In genomic region chr2:119236796-119237195, GRCh38 we compare ENCODE assay signal across 1 cellular context.
TF ChIP-seq lines count a peak whose summit lies in the region.

No MANE protein-coding gene starts in this region.

TF ChIP-seq in HepG2, 621 proteins besides CTCF, POLR2A, EP300 and RAD21 (continued from another document and continues in another):
- TF ChIP-seq ZBTB39 (CRISPR knock-in tag; IDR thresholded peaks at IDR 0.05) (no peak), TFE3 (CRISPR knock-in tag; IDR thresholded peaks at IDR 0.05) (peak; percentile 61; the same call in 1 of the 2 replicates), NFATC3 (CRISPR knock-in tag; IDR thresholded peaks at IDR 0.05) (no peak), ZNF746 (CRISPR knock-in tag; IDR thresholded peaks at IDR 0.05) (no peak), FOXK1 (CRISPR knock-in tag; IDR thresholded peaks at IDR 0.05; ENCODE audit: borderline replicate concordance, low read depth) (no peak), SP1 (IDR thresholded peaks at IDR 0.05) (no peak), SP1 (CRISPR knock-in tag; IDR thresholded peaks at IDR 0.05) (no peak), HDAC1 (CRISPR knock-in tag; IDR thresholded peaks at IDR 0.05) (no peak), STAT5B (CRISPR knock-in tag; IDR thresholded peaks at IDR 0.05) (no peak), POLR2AphosphoS5 (IDR thresholded peaks at IDR 0.05; ENCODE audit: low read depth, low read length) (no peak), HES4 (CRISPR knock-in tag; IDR thresholded peaks at IDR 0.05; ENCODE audit: borderline replicate concordance) (no peak), PHF20 (CRISPR knock-in tag; IDR thresholded peaks at IDR 0.05) (no peak), ARNT (IDR thresholded peaks at IDR 0.05) (no peak), ZMYM4 (CRISPR knock-in tag; IDR thresholded peaks at IDR 0.05) (no peak), GATAD2A (CRISPR knock-in tag; IDR thresholded peaks at IDR 0.05) (0 out of 2 replicates have a peak, but pooled peaks have one; percentile 20), ZFP90 (CRISPR knock-in tag; IDR thresholded peaks at IDR 0.05; ENCODE audit: borderline replicate concordance) (no peak), ELF4 (CRISPR knock-in tag; IDR thresholded peaks at IDR 0.05; ENCODE audit: borderline replicate concordance) (no peak), GMEB2 (CRISPR knock-in tag; IDR thresholded peaks at IDR 0.05; ENCODE audit: low read depth) (no peak), RXRA (CRISPR knock-in tag; IDR thresholded peaks at IDR 0.05) (no peak), MED13 (CRISPR knock-in tag; IDR thresholded peaks at IDR 0.05) (no peak), ZNF644 (CRISPR knock-in tag; IDR thresholded peaks at IDR 0.05; ENCODE audit: low read depth) (peak; percentile 53; the same call in 1 of the 2 replicates), ZNF331 (CRISPR knock-in tag; IDR thresholded peaks at IDR 0.05) (peak; percentile 23; the same call in 1 of the 2 replicates), ZNF44 (CRISPR knock-in tag; IDR thresholded peaks at IDR 0.05) (no peak), CENPT (CRISPR knock-in tag; IDR thresholded peaks at IDR 0.05; ENCODE audit: low read depth) (no peak), ZNF773 (CRISPR knock-in tag; IDR thresholded peaks at IDR 0.05; ENCODE audit: borderline replicate concordance) (no peak), ZNF136 (CRISPR knock-in tag; IDR thresholded peaks at IDR 0.05; ENCODE audit: low read depth) (no peak), BCLAF1 (IDR thresholded peaks at IDR 0.05) (no peak), NFKB2 (CRISPR knock-in tag; IDR thresholded peaks at IDR 0.05; ENCODE audit: borderline replicate concordance) (no peak), ZHX1 (CRISPR knock-in tag; IDR thresholded peaks at IDR 0.05; ENCODE audit: low read depth) (no peak), ZNF263 (CRISPR knock-in tag; IDR thresholded peaks at IDR 0.05) (no peak), SOX13 (IDR thresholded peaks at IDR 0.05) (no peak), SOX13 (CRISPR knock-in tag; conservative IDR thresholded peaks at IDR 0.05 in 1 of 2, IDR thresholded peaks at IDR 0.05 in 1 of 2) (peak in 1 of 2 experiments; percentile 59; a peak in 1 of 4 replicates), HNF4G (IDR thresholded peaks at IDR 0.05; ENCODE audit: borderline replicate concordance, low read depth, low read length) (no peak), HNF4G (CRISPR knock-in tag; IDR thresholded peaks at IDR 0.05; ENCODE audit: borderline replicate concordance, low read depth) (no peak), EHMT2 (IDR thresholded peaks at IDR 0.05; ENCODE audit: borderline replicate concordance, low read depth, low read length) (no peak), SYNCRIP (IDR thresholded peaks at IDR 0.05; ENCODE audit: insufficient read depth, low read depth, low read length) (no peak), PHF5A (CRISPR knock-in tag; IDR thresholded peaks at IDR 0.05; ENCODE audit: low read depth, unreplicated experiment) (no peak), MLLT10 (CRISPR knock-in tag; IDR thresholded peaks at IDR 0.05) (no peak), ZNF20 (CRISPR knock-in tag; IDR thresholded peaks at IDR 0.05) (no peak), ZNF30 (CRISPR knock-in tag; IDR thresholded peaks at IDR 0.05) (no peak), NR2F6 (IDR thresholded peaks at IDR 0.05) (peak; percentile 52; the same call in 1 of the 2 replicates), NR2F6 (CRISPR knock-in tag; IDR thresholded peaks at IDR 0.05) (peak; percentile 58), ARHGAP35 (CRISPR knock-in tag; IDR thresholded peaks at IDR 0.05; ENCODE audit: borderline replicate concordance) (no peak), SOX5 (CRISPR knock-in tag; IDR thresholded peaks at IDR 0.05; ENCODE audit: borderline replicate concordance) (peak; percentile 33; the same call in 1 of the 2 replicates), RFX1 (IDR thresholded peaks at IDR 0.05) (0 out of 2 replicates have a peak, but pooled peaks have one; percentile 1), PHF8 (CRISPR knock-in tag; IDR thresholded peaks at IDR 0.05) (no peak), ZNF281 (CRISPR knock-in tag; IDR thresholded peaks at IDR 0.05; ENCODE audit: borderline replicate concordance) (no peak), FUBP1 (CRISPR knock-in tag; IDR thresholded peaks at IDR 0.05; ENCODE audit: borderline replicate concordance) (no peak), PITX1 (CRISPR knock-in tag; IDR thresholded peaks at IDR 0.05) (0 out of 2 replicates have a peak, but pooled peaks have one; percentile 22), JUNB (CRISPR knock-in tag; IDR thresholded peaks at IDR 0.05; ENCODE audit: borderline replicate concordance) (no peak), ZBTB10 (CRISPR knock-in tag; IDR thresholded peaks at IDR 0.05; ENCODE audit: borderline replicate concordance) (no peak), ZNF530 (CRISPR knock-in tag; IDR thresholded peaks at IDR 0.05; ENCODE audit: low read depth) (no peak)
